ENCODE assay signal across 8 cellular contexts in genomic region chr11:2993000-2993330, GRCh38. TPM values are rescaled to one million over a fixed set of nuclear protein-coding genes. Genes with fewer than 3 reads are reported as not detected.
DNase-seq lines count a peak whose midpoint lies in the region; ATAC-seq and TF ChIP-seq lines count a peak whose summit lies in the region.

No MANE protein-coding gene starts in this region.

- H3K4me1 ChIP-seq in SJSA1 (replicated peaks) (peaks cover 31% of the 10 kb centered on the region), skeletal muscle satellite cell (ENCODE audit: control insufficient read depth, insufficient read depth, low read length) (peaks cover 26% of the 10 kb centered on the region)

- TF ChIP-seq CTCF in foreskin fibroblast (IDR thresholded peaks at IDR 0.05; ENCODE audit: low read depth, low read length) = no peak

- no peak for DNase-seq in H7
- DNase-seq in SJSA1 (ENCODE audit: low read depth in 1 of 2, low spot score in 2 of 2) = no peak
- DNase-seq in foreskin fibroblast = no peak
- DNase-seq in T-helper 9 cell = no peak
- no peak for DNase-seq in NCI-H446 (lab: John Stamatoyannopoulos, UW)
- DNase-seq in SIG-M5 (lab: John Stamatoyannopoulos, UW) = no peak

- no peaks in the 10 kb centered on the region for H3K27me3 ChIP-seq in H7 (ENCODE audit: control insufficient read depth, insufficient read depth, low read length)
- no peaks in the 10 kb centered on the region for H3K27me3 ChIP-seq in SJSA1 (replicated peaks)
- no peaks in the 10 kb centered on the region for H3K27me3 ChIP-seq in skeletal muscle satellite cell (ENCODE audit: control insufficient read depth, insufficient read depth, low read length)

- no peaks in the 10 kb centered on the region for H3K9me3 ChIP-seq in SJSA1 (replicated peaks)
- no peaks in the 10 kb centered on the region for H3K9me3 ChIP-seq in skeletal muscle satellite cell (replicated peaks; ENCODE audit: low read length)

- H3K27ac ChIP-seq in SJSA1 = peak overlapping the region; percentile 22; the same call in 1 of the 2 replicates

- H3K36me3 ChIP-seq in H7 (replicated peaks; ENCODE audit: control insufficient read depth, insufficient read depth, low read length) = no peaks in the 10 kb centered on the region
- peaks cover 31% of the 10 kb centered on the region for H3K36me3 ChIP-seq in SJSA1
- no peaks in the 10 kb centered on the region for H3K36me3 ChIP-seq in skeletal muscle satellite cell (ENCODE audit: insufficient read depth, low read length)

- H3K4me3 ChIP-seq in H7 (ENCODE audit: insufficient read depth, low read depth, low read length) = peak overlapping the region; percentile 86
- H3K4me3 ChIP-seq in SJSA1 = peak overlapping the region; percentile 93
- peak overlapping the region; percentile 77 to 87 for H3K4me3 ChIP-seq in foreskin fibroblast (ENCODE audit: low read depth in 1 of 2, low read length in 2 of 2)
- peak overlapping the region; percentile 80 for H3K4me3 ChIP-seq in skeletal muscle satellite cell (ENCODE audit: low read length)

- peak overlapping the region; percentile 91 for H3K9ac ChIP-seq in skeletal muscle satellite cell (ENCODE audit: low read depth, low read length)

- no peak for ATAC-seq in HG02884 (IDR thresholded peaks at IDR 0.05; ENCODE audit: unreplicated experiment)

- H3K4me2 ChIP-seq in skeletal muscle satellite cell (ENCODE audit: low read length) = peak overlapping the region; percentile 90

RNA-seq across cellular contexts. Expression of gene NAP1L4, which starts 0.8 kb away (rescaled TPM):
- total RNA-seq in H7 (2014; rRNA removed; shearing (Covaris generic)) = 140 and 142 TPM in 2 replicates
- 186 and 214 TPM in 2 replicates for total RNA-seq in SJSA1 (2014; rRNA removed; shearing (Covaris generic))
- total RNA-seq in skeletal muscle satellite cell (2012; rRNA removed) = 62.7 and 72.5 TPM in 2 replicates
